ENCODE assay signal across 14 cellular contexts in genomic region chr3:50302095-50303037, GRCh38. TPM values are rescaled to one million over a fixed set of nuclear protein-coding genes. Genes with fewer than 3 reads are reported as not detected.
A peak's percentile ranks its signal among the peaks of the same experiment; 100 is the strongest.
DNase-seq lines count a peak whose midpoint lies in the region; ATAC-seq and TF ChIP-seq lines count a peak whose summit lies in the region.
"Had no signal": no experiment of that assay in that cellular context is flagged by ENCODE, and none has a peak within 500 bp of the region (broad histone marks: within the 10 kb centered on the region; RNA-seq: fewer than 3 reads in every experiment).

No MANE protein-coding gene starts in this region.

- no peak for ATAC-seq in heart right ventricle
- no peak for ATAC-seq in right cardiac atrium
- no peak for ATAC-seq in GM21390 (IDR thresholded peaks at IDR 0.05; ENCODE audit: unreplicated experiment)
- ATAC-seq: Panc1 had no signal

- WGBS in heart right ventricle, 2 donors: 72 to 85% methylated on average over 33 of the region's 33 CpGs
- 76% methylated on average over 33 of the region's 33 CpGs for WGBS in right cardiac atrium
- WGBS in neuronal stem cell (ENCODE audit: extremely low coverage in 2 of 2, insufficient read length in 2 of 2, insufficient replicate concordance in 1 of 2), 2 donors: no CpG with 5 or more reads among the region's 33 CpGs

- H2BK15ac ChIP-seq in neuronal stem cell (ENCODE audit: low read length): peak overlapping the region; percentile 69

- H3K27ac ChIP-seq in heart right ventricle: peak overlapping the region; percentile 66 to 95 (median 94)
- peak overlapping the region; percentile 80 for H3K27ac ChIP-seq in right cardiac atrium (ENCODE audit: low read length)
- H3K27ac ChIP-seq in neuronal stem cell (replicated peaks; ENCODE audit: low read length): no peak overlapping the region
- peak overlapping the region; percentile 91 for H3K27ac ChIP-seq in vagina

- no peak for DNase-seq in heart right ventricle
- DNase-seq in cardiac septum (ENCODE audit: low spot score): no peak
- peak in 2 of 3 donors; percentile 66 to 67 for DNase-seq in right cardiac atrium
- no peak for DNase-seq in neuronal stem cell (ENCODE audit: low spot score)
- DNase-seq in vagina (ENCODE audit: extremely low spot score in 2 of 2): peak in 1 of 2 donors; percentile 88
- no peak for DNase-seq in MV-4-11 (lab: John Stamatoyannopoulos, UW)
- no peak for DNase-seq in NAMALWA (ENCODE audit: low spot score)
- DNase-seq: DMS53, GOT3, NCI-H1048, NCI-H446 treated with DMSO at 0.1 percent for 48 hours, T-helper 9 cell had no signal

- H3K36me3 ChIP-seq in heart right ventricle (peaks cover 0 to 15% (median 0%) of the 10 kb centered on the region in 9 donors), neuronal stem cell (replicated peaks in 1 of 2; ENCODE audit: control insufficient read depth in 2 of 2, insufficient read depth in 2 of 2, low read length in 2 of 2) (no peaks in the 10 kb centered on the region), vagina (peaks cover 0 to under 1% of the 10 kb centered on the region in 2 donors)

- H3K4me2 ChIP-seq in neuronal stem cell (ENCODE audit: insufficient read depth, low read length, poor library complexity, severe bottlenecking): no peak overlapping the region

- no peak overlapping the region for H2AFZ ChIP-seq in neuronal stem cell (ENCODE audit: low read length)

- H4K8ac ChIP-seq in neuronal stem cell (ENCODE audit: low read depth, low read length): peak overlapping the region; percentile 45

- peak overlapping the region; percentile 78 for H3K9ac ChIP-seq in neuronal stem cell (ENCODE audit: low read depth, low read length, poor library complexity)

- peak overlapping the region; percentile 84 for H3K14ac ChIP-seq in neuronal stem cell (ENCODE audit: low read length)

- peak overlapping the region; percentile 96 for H2AK5ac ChIP-seq in neuronal stem cell (ENCODE audit: low read depth, low read length)

- H2BK5ac ChIP-seq in neuronal stem cell (ENCODE audit: low read length): peak overlapping the region; percentile 88

- TF ChIP-seq CTCF in heart right ventricle (IDR thresholded peaks at IDR 0.05) (no peak), vagina (IDR thresholded peaks at IDR 0.05) (no peak)

- H2BK120ac ChIP-seq in neuronal stem cell (ENCODE audit: low read depth, low read length): no peak overlapping the region

- H3K4me3 ChIP-seq in heart right ventricle (peak overlapping the region; percentile 45 to 82 (median 56)), right cardiac atrium (ENCODE audit: low read length) (peak overlapping the region; percentile 24), neuronal stem cell (ENCODE audit: low read length in 2 of 2) (peak overlapping the region in 1 of 2 donors; percentile 11), vagina (peak overlapping the region; percentile 6 to 25)

- H3K4ac ChIP-seq in neuronal stem cell (ENCODE audit: low read length): peak overlapping the region; percentile 72

- H2BK12ac ChIP-seq in neuronal stem cell (ENCODE audit: low read length): peak overlapping the region; percentile 14

- H3K27me3 ChIP-seq in heart right ventricle: no peaks in the 10 kb centered on the region
- H3K27me3 ChIP-seq in right cardiac atrium (ENCODE audit: control insufficient read depth, insufficient read depth): no peaks in the 10 kb centered on the region
- H3K27me3 ChIP-seq in neuronal stem cell (ENCODE audit: control insufficient read depth in 3 of 3, insufficient read depth in 3 of 3, low read depth in 1 of 3, low read length in 3 of 3): no peaks in the 10 kb centered on the region
- no peaks in the 10 kb centered on the region for H3K27me3 ChIP-seq in vagina

- no peak overlapping the region for H3K23ac ChIP-seq in neuronal stem cell (ENCODE audit: low read depth, low read length, poor library complexity)

- no peak for TF ChIP-seq POLR2A in vagina (IDR thresholded peaks at IDR 0.05)

- intact Hi-C loops in heart right ventricle (cut with DNase I): loop anchor here in 2 of 10 donors (1.0 to 5.0 kb wide), 2 partner anchors 19 to 35 kb away; no protein-coding TSS in a partner anchor
- intact Hi-C loops in cardiac septum (cut with DNase I): loop anchor here (5.0 kb wide), 1 partner anchor 35 kb away; no protein-coding TSS in a partner anchor
- intact Hi-C loops in right cardiac atrium (cut with DNase I): no loop called here
- intact Hi-C loops in vagina (cut with DNase I): no loop called here

- H3K79me1 ChIP-seq in neuronal stem cell (ENCODE audit: low read depth, low read length): no peaks in the 10 kb centered on the region

- H3K9me3 ChIP-seq in heart right ventricle (no peaks in the 10 kb centered on the region), right cardiac atrium (ENCODE audit: control insufficient read depth, low read length) (no peaks in the 10 kb centered on the region), neuronal stem cell (replicated peaks in 1 of 2; ENCODE audit: control insufficient read depth in 2 of 2, insufficient read depth in 1 of 2, low read depth in 1 of 2, low read length in 2 of 2) (no peaks in the 10 kb centered on the region), vagina (no peaks in the 10 kb centered on the region)

- H3K18ac ChIP-seq in neuronal stem cell (ENCODE audit: low read length): peak overlapping the region; percentile 70

- H3K4me1 ChIP-seq in heart right ventricle: peaks cover 22 to 59% (median 52%) of the 10 kb centered on the region in 9 donors
- peaks cover 10% of the 10 kb centered on the region for H3K4me1 ChIP-seq in right cardiac atrium (ENCODE audit: control insufficient read depth, insufficient read depth, low read length)
- H3K4me1 ChIP-seq in neuronal stem cell (ENCODE audit: control insufficient read depth in 2 of 2, insufficient read depth in 1 of 2, low read depth in 1 of 2, low read length in 2 of 2): peaks cover 12 to 14% of the 10 kb centered on the region in 2 donors
- H3K4me1 ChIP-seq in vagina: peaks cover 54% of the 10 kb centered on the region

- no peak overlapping the region for H4K91ac ChIP-seq in neuronal stem cell (ENCODE audit: low read depth, low read length, poor library complexity)

RNA-seq across cellular contexts. Expression of gene HYAL1, which starts 1.0 kb away (rescaled TPM):
- 100 to 1,000 TPM in 1 of 10 donors, 10 to 100 TPM in 9; 48.8 to 120 (median 66.7) TPM for total RNA-seq in heart right ventricle
- 10 to 100 TPM; 41.0 to 70.5 TPM for polyA plus RNA-seq in heart right ventricle
- 51.6 TPM for total RNA-seq in cardiac septum
- 10 to 100 TPM; 17.8 to 33.7 (median 26.8) TPM for total RNA-seq in right cardiac atrium
- polyA plus RNA-seq in right cardiac atrium: 25.4 TPM
- polyA plus RNA-seq in neuronal stem cell (2013, experiment 1 of 2): 1.6 TPM
- 1.6 TPM for polyA plus RNA-seq in neuronal stem cell (2013, experiment 2 of 2)
- total RNA-seq in vagina: 17.7 TPM

RNA-seq across cellular contexts. Expression of gene HYAL3, which starts 3.2 kb away (rescaled TPM):
- 1 to 10 TPM in 8 of 10 donors, under 1 TPM in 2; 0.80 to 3.0 (median 1.9) TPM for total RNA-seq in heart right ventricle
- polyA plus RNA-seq in heart right ventricle: 1 to 10 TPM; 2.0 to 2.8 TPM
- total RNA-seq in cardiac septum: 1.3 TPM
- 1 to 10 TPM; 1.1 to 2.4 (median 1.7) TPM for total RNA-seq in right cardiac atrium
- polyA plus RNA-seq in right cardiac atrium: 2.9 TPM
- 2.5 TPM for polyA plus RNA-seq in neuronal stem cell (2013, experiment 1 of 2)
- polyA plus RNA-seq in neuronal stem cell (2013, experiment 2 of 2): 2.0 TPM
- total RNA-seq in vagina: 8.1 TPM

RNA-seq across cellular contexts. Expression of gene NAA80, which starts 3.2 kb away (rescaled TPM):
- total RNA-seq in heart right ventricle (10 to 100 TPM in 1 of 10 donors, 1 to 10 TPM in 9; 7.7 to 11.1 (median 8.2) TPM), cardiac septum (8.5 TPM), right cardiac atrium (10 to 100 TPM in 1 of 4 donors, 1 to 10 TPM in 3; 8.1 to 11.5 (median 8.7) TPM), vagina (10.1 TPM)
- polyA plus RNA-seq in heart right ventricle (10 to 100 TPM in 1 of 2 donors, 1 to 10 TPM in 1; 6.4 to 13.5 TPM), right cardiac atrium (11.3 TPM)
- polyA plus RNA-seq in neuronal stem cell (2013, experiment 1 of 2): 16.7 TPM
- polyA plus RNA-seq in neuronal stem cell (2013, experiment 2 of 2): 16.1 TPM

RNA-seq across cellular contexts. Expression of gene IFRD2, which starts 10.1 kb away (rescaled TPM):
- total RNA-seq in heart right ventricle: 10 to 100 TPM; 45.3 to 96.2 (median 54.1) TPM
- 100 to 1,000 TPM in 1 of 2 donors, 10 to 100 TPM in 1; 88.1 to 123 TPM for polyA plus RNA-seq in heart right ventricle
- 45.7 TPM for total RNA-seq in cardiac septum
- 10 to 100 TPM; 51.0 to 67.6 (median 56.9) TPM for total RNA-seq in right cardiac atrium
- polyA plus RNA-seq in right cardiac atrium: 50.9 TPM
- 23.1 TPM for polyA plus RNA-seq in neuronal stem cell (2013, experiment 1 of 2)
- 22.1 TPM for polyA plus RNA-seq in neuronal stem cell (2013, experiment 2 of 2)
- total RNA-seq in vagina: 37.3 TPM

RNA-seq across cellular contexts. Expression of gene HYAL2, which starts 20.2 kb away (rescaled TPM):
- 10 to 100 TPM; 25.1 to 94.0 (median 35.2) TPM for total RNA-seq in heart right ventricle
- polyA plus RNA-seq in heart right ventricle: 100 to 1,000 TPM in 1 of 2 donors, 10 to 100 TPM in 1; 86.5 to 135 TPM
- total RNA-seq in cardiac septum: 42.0 TPM
- total RNA-seq in right cardiac atrium: 100 to 1,000 TPM in 1 of 4 donors, 10 to 100 TPM in 3; 40.9 to 114 (median 46.5) TPM
- 57.7 TPM for polyA plus RNA-seq in right cardiac atrium
- polyA plus RNA-seq in neuronal stem cell (2013, experiment 1 of 2): 51.4 TPM
- polyA plus RNA-seq in neuronal stem cell (2013, experiment 2 of 2): 52.0 TPM
- total RNA-seq in vagina: 173 TPM

Comparison
In these comparisons a context has a peak if more than half of its experiments do, and no peak if none do; other contexts are left out.
1. DNase-seq: peak in right cardiac atrium (2 of 3); none in heart right ventricle (0 of 2), cardiac septum (single experiment), neuronal stem cell (single experiment), MV-4-11 (single experiment) and NAMALWA (single experiment).